ENCODE assay signal across 10 cellular contexts in the genomic region with DNA sequence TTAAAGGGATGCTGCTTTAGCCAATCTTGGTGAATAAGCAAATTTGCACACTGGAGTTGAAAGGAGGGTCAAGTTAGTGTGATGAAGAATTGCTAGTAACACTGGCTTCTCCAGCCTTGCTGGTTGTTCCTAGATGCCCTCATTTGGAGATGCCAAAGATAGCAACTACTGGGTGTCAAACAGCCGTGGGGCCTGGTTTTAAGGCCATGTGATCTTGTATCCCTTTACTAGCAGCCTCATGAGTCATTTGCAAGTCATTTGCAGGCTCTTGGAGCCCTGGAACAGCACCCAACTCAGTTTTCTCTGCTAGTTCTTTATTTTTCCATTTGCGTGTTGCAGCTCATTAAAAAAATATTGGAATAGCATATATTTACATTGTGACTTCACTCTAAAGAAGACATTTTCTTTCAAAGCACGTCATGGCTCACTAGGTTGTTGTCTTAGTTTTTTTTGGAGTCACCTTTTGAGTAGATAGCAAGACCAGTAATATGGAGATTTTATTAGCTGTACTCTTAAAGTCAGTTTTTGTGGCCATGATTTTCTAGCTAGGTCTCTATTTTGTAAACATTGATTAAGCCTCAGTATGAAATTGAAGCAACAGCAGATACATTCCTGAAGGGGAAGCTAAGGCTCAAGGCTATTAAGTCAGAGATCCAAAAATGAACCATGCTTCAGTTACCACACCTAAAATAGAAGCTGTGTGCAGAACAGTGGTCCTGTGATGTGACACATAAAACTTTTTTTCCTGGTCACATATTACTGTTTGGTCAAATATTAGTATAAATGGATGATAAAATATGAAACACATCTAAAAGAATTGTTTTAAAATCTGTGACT. TPM values are rescaled to one million over a fixed set of nuclear protein-coding genes. Genes with fewer than 3 reads are reported as not detected.
DNase-seq lines count a peak whose midpoint lies in the region; ATAC-seq and TF ChIP-seq lines count a peak whose summit lies in the region.
"Had no signal": no experiment of that assay in that cellular context is flagged by ENCODE, and none has a peak within 500 bp of the region (broad histone marks: within the 10 kb centered on the region; RNA-seq: fewer than 3 reads in every experiment).

No MANE protein-coding gene starts in this region.

- H3K9me3 ChIP-seq in Caco-2 (no peaks in the 10 kb centered on the region), Panc1 (ENCODE audit: control insufficient read depth, insufficient read depth, low read depth, low read length) (no peaks in the 10 kb centered on the region), esophagus muscularis mucosa (no peaks in the 10 kb centered on the region), trophoblast cell (ENCODE audit: insufficient read depth, low read depth, low read length) (no peaks in the 10 kb centered on the region)

- POLR2A ChIA-PET in Caco-2 (lab: Charles Lee), result no interaction called here
- POLR2A ChIA-PET in Panc1 (lab: Charles Lee), result no interaction called here

- H4K91ac ChIP-seq in trophoblast cell (ENCODE audit: low read depth, low read length), result no peak overlapping the region

- intact Hi-C loops in Caco-2 (cut with micrococcal nuclease; ENCODE audit: unreplicated experiment) (loop anchor here (1.0 kb wide), 1 partner anchor 416 kb away; no protein-coding TSS in a partner anchor), Panc1 (cut with micrococcal nuclease; ENCODE audit: unreplicated experiment) (no loop called here), esophagus muscularis mucosa (cut with DNase I) (no loop called here)

- no peak overlapping the region for H3K4me3 Mint-ChIP-seq in Caco-2 (ENCODE audit: unreplicated experiment)
- no peak overlapping the region for H3K4me3 Mint-ChIP-seq in glutamatergic neuron (ENCODE audit: unreplicated experiment)
- H3K4me3 Mint-ChIP-seq: stimulated activated naive CD8-positive, alpha-beta T cell treated with anti-CD3 and anti-CD28 coated beads, Interleukin-15, Interleukin-2, amounts not matched to agents 100 ng/mL and 50 ng/mL, for 24 hours had no signal

- in situ Hi-C loops in Panc1 (cut with HindIII; ENCODE audit: low pct_unique_long_range_greater_than_20kb, low sequenced_read_pairs), result no loop called here

- H3K4me2 ChIP-seq in trophoblast cell (ENCODE audit: low read length), result no peak overlapping the region

- H3K4me1 Mint-ChIP-seq in Caco-2 (ENCODE audit: low read depth, unreplicated experiment), result peaks cover 13% of the 10 kb centered on the region
- H3K4me1 Mint-ChIP-seq in glutamatergic neuron (ENCODE audit: low read depth, unreplicated experiment), result peaks cover 7% of the 10 kb centered on the region

- H3K27me3 Mint-ChIP-seq in Caco-2 (ENCODE audit: insufficient read depth, unreplicated experiment) (no peaks in the 10 kb centered on the region), glutamatergic neuron (ENCODE audit: unreplicated experiment) (no peaks in the 10 kb centered on the region)
- H3K27me3 Mint-ChIP-seq: stimulated activated naive CD8-positive, alpha-beta T cell treated with anti-CD3 and anti-CD28 coated beads, Interleukin-15, Interleukin-2, amounts not matched to agents 100 ng/mL and 50 ng/mL, for 24 hours had no signal

- H3K4me3 ChIP-seq in Caco-2 (ENCODE audit: low read depth, low read length) (no peak overlapping the region), Panc1 (ENCODE audit: low read depth in 2 of 2, low read length in 2 of 2) (no peak overlapping the region), esophagus muscularis mucosa (no peak overlapping the region), trophoblast cell (ENCODE audit: low read depth, low read length) (no peak overlapping the region)

- no peak overlapping the region for H3K27ac Mint-ChIP-seq in Caco-2 (ENCODE audit: unreplicated experiment)
- H3K27ac Mint-ChIP-seq in glutamatergic neuron (ENCODE audit: unreplicated experiment), result no peak overlapping the region
- H3K27ac Mint-ChIP-seq: stimulated activated naive CD8-positive, alpha-beta T cell treated with anti-CD3 and anti-CD28 coated beads, Interleukin-15, Interleukin-2, amounts not matched to agents 100 ng/mL and 50 ng/mL, for 24 hours had no signal

- no peak overlapping the region for H3K23ac ChIP-seq in trophoblast cell (ENCODE audit: low read length)

- no peaks in the 10 kb centered on the region for H3K79me1 ChIP-seq in trophoblast cell (ENCODE audit: low read length)

- H3K9me3 Mint-ChIP-seq in Caco-2 (ENCODE audit: unreplicated experiment), result no peaks in the 10 kb centered on the region
- H3K9me3 Mint-ChIP-seq in glutamatergic neuron (ENCODE audit: unreplicated experiment), result no peaks in the 10 kb centered on the region
- H3K9me3 Mint-ChIP-seq: stimulated activated naive CD8-positive, alpha-beta T cell treated with anti-CD3 and anti-CD28 coated beads, Interleukin-15, Interleukin-2, amounts not matched to agents 100 ng/mL and 50 ng/mL, for 24 hours had no signal

- H2AFZ ChIP-seq in trophoblast cell (ENCODE audit: insufficient read depth, low read length, poor library complexity), result no peak overlapping the region

- H3K27me3 ChIP-seq in Caco-2 (replicated peaks; ENCODE audit: control insufficient read depth, insufficient read depth, low read length) (no peaks in the 10 kb centered on the region), Panc1 (ENCODE audit: control insufficient read depth, insufficient read depth, low read length) (no peaks in the 10 kb centered on the region), esophagus muscularis mucosa (no peaks in the 10 kb centered on the region), trophoblast cell (ENCODE audit: insufficient read depth, low read length) (no peaks in the 10 kb centered on the region)

- H2BK5ac ChIP-seq in trophoblast cell (ENCODE audit: low read depth, low read length, poor library complexity), result no peak overlapping the region

- H3K14ac ChIP-seq in trophoblast cell (ENCODE audit: low read length), result no peak overlapping the region

- H3K4me1 ChIP-seq in Caco-2 (peaks cover 25% of the 10 kb centered on the region), Panc1 (ENCODE audit: control insufficient read depth, insufficient read depth, low read length) (peaks cover 39% of the 10 kb centered on the region), esophagus muscularis mucosa (peaks cover 35 to 47% (median 44%) of the 10 kb centered on the region in 4 donors), trophoblast cell (ENCODE audit: control insufficient read depth in 1 of 2, insufficient read depth in 2 of 2, low read length in 2 of 2) (peaks cover 4 to 11% of the 10 kb centered on the region in 2 experiments)

- WGBS in esophagus muscularis mucosa, result 24% methylated on average over 3 of the region's 3 CpGs
- no CpG with 5 or more reads among the region's 3 CpGs for WGBS in trophoblast cell (ENCODE audit: extremely low coverage, insufficient coverage, insufficient read length)

- H4K8ac ChIP-seq in trophoblast cell (ENCODE audit: low read depth, low read length), result no peak overlapping the region

- BruUV-seq in Caco-2 (replicated peaks; lab: Mats Ljungman, UMichigan) (no TSS peak), Panc1 (replicated peaks; lab: Mats Ljungman, UMichigan) (no TSS peak)

- no peak overlapping the region for H3K4ac ChIP-seq in trophoblast cell (ENCODE audit: low read depth, low read length)

- peak; percentile 41 for TF ChIP-seq POLR2A in esophagus muscularis mucosa (IDR thresholded peaks at IDR 0.05; ENCODE audit: low read depth)

- H3K36me3 Mint-ChIP-seq in Caco-2 (ENCODE audit: insufficient read depth, unreplicated experiment), result peaks cover 26% of the 10 kb centered on the region
- H3K36me3 Mint-ChIP-seq in glutamatergic neuron (ENCODE audit: unreplicated experiment), result no peaks in the 10 kb centered on the region

- no peaks in the 10 kb centered on the region for H3K79me2 ChIP-seq in trophoblast cell (ENCODE audit: control insufficient read depth, insufficient read depth, low read length, poor library complexity)

- no peak overlapping the region for H4K12ac ChIP-seq in trophoblast cell (ENCODE audit: low read depth, low read length)

- H2AK5ac ChIP-seq in trophoblast cell (ENCODE audit: low read length), result no peak overlapping the region

- TF ChIP-seq EP300 in esophagus muscularis mucosa (IDR thresholded peaks at IDR 0.05), result no peak

- no peak overlapping the region for H3K9ac ChIP-seq in trophoblast cell (ENCODE audit: low read length)

- peak; percentile 27 to 41 for DNase-seq in Caco-2
- peak; percentile 96 for DNase-seq in Panc1 (ENCODE audit: low read depth, low spot score)
- no peak for DNase-seq in esophagus muscularis mucosa (ENCODE audit: extremely low spot score)
- peak; percentile 95 to 97 for DNase-seq in trophoblast cell
- DNase-seq in glutamatergic neuron, result no peak
- DNase-seq: activated CD4-positive, alpha-beta T cell treated with anti-CD3 and anti-CD28 coated beads, Interleukin-2, amount 50 U/mL, for 1 hour had no signal

- no peak for TF ChIP-seq CTCF in Caco-2 (IDR thresholded peaks at IDR 0.05; ENCODE audit: insufficient read depth in 1 of 2, low read depth in 1 of 2, low read length in 1 of 2, severe bottlenecking in 1 of 2, unreplicated experiment in 1 of 2)
- TF ChIP-seq CTCF in Panc1 (IDR thresholded peaks at IDR 0.05), result no peak
- TF ChIP-seq CTCF in esophagus muscularis mucosa (IDR thresholded peaks at IDR 0.05), result no peak
- no peak for TF ChIP-seq CTCF in glutamatergic neuron (IDR thresholded peaks at IDR 0.05; ENCODE audit: partially characterized antibody, unreplicated experiment)

- ATAC-seq in Panc1 (peak; percentile 86), HG02938 (IDR thresholded peaks at IDR 0.05; ENCODE audit: unreplicated experiment) (no peak), HG03196 (IDR thresholded peaks at IDR 0.05; ENCODE audit: unreplicated experiment) (no peak), GM19351 (IDR thresholded peaks at IDR 0.05; ENCODE audit: unreplicated experiment) (no peak)

- H3K36me3 ChIP-seq in Caco-2 (ENCODE audit: control insufficient read depth, insufficient read depth, low read length) (no peaks in the 10 kb centered on the region), Panc1 (ENCODE audit: control insufficient read depth, insufficient read depth, low read length) (no peaks in the 10 kb centered on the region), esophagus muscularis mucosa (peaks cover 0 to 7% (median 4%) of the 10 kb centered on the region in 4 donors), trophoblast cell (ENCODE audit: control insufficient read depth in 1 of 2, insufficient read depth in 2 of 2, low read length in 2 of 2) (peaks cover 0 to 3% of the 10 kb centered on the region in 2 experiments)

- H3K18ac ChIP-seq in trophoblast cell (ENCODE audit: low read length), result no peak overlapping the region

- CTCF ChIA-PET in Caco-2 (lab: Charles Lee) (no interaction called here), Panc1 (lab: Charles Lee) (interaction anchor here (0.6 kb wide), 1 partner anchor 729 kb away, joined by 3 read pairs; no protein-coding TSS in a partner anchor)

- H2BK12ac ChIP-seq in trophoblast cell (ENCODE audit: low read length), result no peak overlapping the region

- H2BK120ac ChIP-seq in trophoblast cell (ENCODE audit: insufficient read depth, low read length, poor library complexity), result no peak overlapping the region

- H3K27ac ChIP-seq in Panc1 (ENCODE audit: low read length) (peak overlapping the region; percentile 29), esophagus muscularis mucosa (replicated peaks in 1 of 4) (peak overlapping the region; percentile 45 to 68 (median 60)), trophoblast cell (ENCODE audit: low read depth, low read length) (no peak overlapping the region)

RNA-seq across cellular contexts. Expression of gene LSMEM1, which starts 1.3 kb away (rescaled TPM):
- total RNA-seq in Caco-2 (2022) (2.0 TPM in 2 replicates), Panc1 (2021; ENCODE audit: unreplicated experiment) (2.3 TPM), esophagus muscularis mucosa (1 to 10 TPM in 1 of 4 donors, under 1 TPM in 3; 0.75 to 2.1 (median 0.91) TPM), glutamatergic neuron (ENCODE audit: unreplicated experiment) (2.8 TPM)
- 0.63 TPM for polyA plus RNA-seq in Panc1 (2012; ENCODE audit: insufficient read length)
- polyA plus RNA-seq in trophoblast cell (2013), result 1.5 and 1.7 TPM in 2 replicates

RNA-seq across cellular contexts. Expression of gene IFRD1, which starts 31.8 kb away (rescaled TPM):
- total RNA-seq in Caco-2 (2022) (78.8 and 83.2 TPM in 2 replicates), Panc1 (2021; ENCODE audit: unreplicated experiment) (54.3 TPM), esophagus muscularis mucosa (10 to 100 TPM; 36.9 to 51.5 (median 48.0) TPM), glutamatergic neuron (ENCODE audit: unreplicated experiment) (168 TPM)
- polyA plus RNA-seq in Panc1 (2012; ENCODE audit: insufficient read length), result 15.1 TPM
- polyA plus RNA-seq in trophoblast cell (2013), result 271 and 280 TPM in 2 replicates

Comparison
In these comparisons a context has a peak if more than half of its experiments do, and no peak if none do; other contexts are left out.
1. DNase-seq: peak in Caco-2 (2 of 2), Panc1 (single experiment) and trophoblast cell (2 of 2); none in esophagus muscularis mucosa (single experiment) and glutamatergic neuron (single experiment).